Comparison of ENCODE assay signal across 1 cellular context in genomic region chr10:73953665-73954064, GRCh38.
TF ChIP-seq lines count a peak whose summit lies in the region.

No MANE protein-coding gene starts in this region.

TF ChIP-seq in IMR-90, 13 proteins besides CTCF, POLR2A, EP300 and RAD21:
- no peak for TF ChIP-seq MAFK (IDR thresholded peaks at IDR 0.05; ENCODE audit: low read depth, low read length)
- TF ChIP-seq, protein P1, sequence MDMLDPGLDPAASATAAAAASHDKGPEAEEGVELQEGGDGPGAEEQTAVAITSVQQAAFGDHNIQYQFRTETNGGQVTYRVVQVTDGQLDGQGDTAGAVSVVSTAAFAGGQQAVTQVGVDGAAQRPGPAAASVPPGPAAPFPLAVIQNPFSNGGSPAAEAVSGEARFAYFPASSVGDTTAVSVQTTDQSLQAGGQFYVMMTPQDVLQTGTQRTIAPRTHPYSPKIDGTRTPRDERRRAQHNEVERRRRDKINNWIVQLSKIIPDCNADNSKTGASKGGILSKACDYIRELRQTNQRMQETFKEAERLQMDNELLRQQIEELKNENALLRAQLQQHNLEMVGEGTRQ (IDR thresholded peaks at IDR 0.05; ENCODE audit: low read depth, low read length) = no peak
- no peak for TF ChIP-seq BHLHE40 (IDR thresholded peaks at IDR 0.05; ENCODE audit: low read depth, low read length)
- no peak for TF ChIP-seq MAZ (IDR thresholded peaks at IDR 0.05; ENCODE audit: borderline replicate concordance, low read depth, low read length)
